In genomic region chr17:39197380-39198185, GRCh38 we compare ENCODE assay signal across 8 cellular contexts. TPM values are rescaled to one million over a fixed set of nuclear protein-coding genes. Genes with fewer than 3 reads are reported as not detected.
A peak's percentile ranks its signal among the peaks of the same experiment; 100 is the strongest.
DNase-seq lines count a peak whose midpoint lies in the region; ATAC-seq and TF ChIP-seq lines count a peak whose summit lies in the region.

Gene CACNB1, minus strand, starts transcription at chr17:39197669. Its CDS starts 174 bp downstream, at chr17:39197495.

- peak; percentile 58 for ATAC-seq in left colon
- no peak for ATAC-seq in GM18873 (IDR thresholded peaks at IDR 0.05; ENCODE audit: low FRiP score, unreplicated experiment)

- no peaks in the 10 kb centered on the region; the same call in 1 of the 2 replicates for H3K9me3 ChIP-seq in AG04450 (ENCODE audit: control insufficient read depth, insufficient read depth, low read length)

- POLR2A ChIA-PET in AG04450 (lab: Yijun Ruan, JAX): interaction anchor here (0.6 kb wide), 1 partner anchor 353 kb away, joined by 3 read pairs; no protein-coding TSS in a partner anchor

- peak within 1 kb of the TSS; percentile 52 for H3K27ac ChIP-seq in AG04450 (ENCODE audit: low read depth, low read length)

- peak within 1 kb of the TSS; percentile 80 for H3K4me3 ChIP-seq in AG04450 (ENCODE audit: low read depth, low read length)
- peak within 1 kb of the TSS; percentile 75 for H3K4me3 ChIP-seq in choroid plexus epithelial cell (ENCODE audit: low read depth, low read length)

- H3K27me3 ChIP-seq in AG04450 (ENCODE audit: control insufficient read depth, insufficient read depth, low read length): no peaks in the 10 kb centered on the region

- intact Hi-C loops in left colon (cut with DNase I, micrococcal nuclease): no loop called here

- TF ChIP-seq CTCF in AG04450 (IDR thresholded peaks at IDR 0.05; ENCODE audit: low read depth, low read length) (no peak), GM20000 (IDR thresholded peaks at IDR 0.05; ENCODE audit: extremely low read depth, missing control alignments) (no peak), choroid plexus epithelial cell (conservative IDR thresholded peaks at IDR 0.05; ENCODE audit: low read depth, low read length) (no peak)

- DNase-seq in AG04450 (ENCODE audit: low read depth, low spot score) (peak; percentile 18), GM20000 (ENCODE audit: low spot score) (peak; percentile 92), NCI-H345 treated with DMSO at 0.1 percent for 48 hours (lab: John Stamatoyannopoulos, UW; ENCODE audit: unreplicated experiment) (peak; percentile 48), choroid plexus epithelial cell (ENCODE audit: low read depth) (peak; percentile 75), left colon (peak; percentile 77 to 82)
- DNase-seq in activated CD4-positive, alpha-beta T cell treated with anti-CD3 and anti-CD28 coated beads for 4 hours: peak; percentile 62 to 72
- DNase-seq in stimulated activated CD4-positive, alpha-beta T cell treated with anti-CD3 and anti-CD28 coated beads, Interleukin-1b, Interleukin-23, amount 100 ng/mL, for 1 hour (ENCODE audit: low read depth in 2 of 2): peak; percentile 23 to 48

- CTCF ChIA-PET in AG04450 (lab: Charles Lee): no interaction called here

RNA-seq across cellular contexts. Expression of gene CACNB1, which starts in this region (rescaled TPM):
- polyA plus RNA-seq in AG04450 (2011; rRNA removed): 3.2 and 3.7 TPM in 2 replicates
- polyA minus RNA-seq in AG04450 (2011; rRNA and poly(A)+ RNA removed): 10.8 and 14.6 TPM in 2 replicates
- 10 to 100 TPM; 12.7 to 16.1 TPM for total RNA-seq in left colon

Comparison
In these comparisons a context has a peak if more than half of its experiments do, and no peak if none do; other contexts are left out.
1. DNase-seq: peak in every context shown above with its lines; median percentile 92 in GM20000; 80 in left colon; 75 in choroid plexus epithelial cell; 67 in activated CD4-positive, alpha-beta T cell treated with anti-CD3 and anti-CD28 coated beads for 4 hours; 48 in NCI-H345 treated with DMSO at 0.1 percent for 48 hours; 36 in stimulated activated CD4-positive, alpha-beta T cell treated with anti-CD3 and anti-CD28 coated beads, Interleukin-1b, Interleukin-23, amount 100 ng/mL, for 1 hour; 18 in AG04450.